8 cellular contexts compared by ENCODE assay signal in the genomic region with DNA sequence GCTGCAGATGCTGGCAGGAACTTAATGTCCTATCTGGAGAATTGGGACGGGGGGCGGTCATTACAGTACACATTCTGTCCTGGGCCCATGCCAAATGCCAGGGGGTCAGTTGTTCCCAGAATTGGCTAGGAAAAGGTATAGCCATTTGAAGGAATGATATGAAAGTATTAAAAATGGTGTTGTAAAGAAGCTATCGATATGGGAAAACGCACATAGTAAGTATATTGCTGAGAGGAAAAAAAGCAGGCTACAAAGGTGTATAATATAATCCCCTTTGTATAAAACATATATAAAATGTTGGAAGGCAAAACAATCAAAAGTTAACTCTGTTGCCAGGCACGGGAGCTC. TPM values are rescaled to one million over a fixed set of nuclear protein-coding genes. Genes with fewer than 3 reads are reported as not detected.
A peak's percentile ranks its signal among the peaks of the same experiment; 100 is the strongest.
DNase-seq lines count a peak whose midpoint lies in the region; ATAC-seq and TF ChIP-seq lines count a peak whose summit lies in the region.

No MANE protein-coding gene starts in this region.

- TF ChIP-seq POLR2A in ovary (IDR thresholded peaks at IDR 0.05), result no peak

- POLR2A ChIA-PET in CD8-positive, alpha-beta T cell (lab: Charles Lee), result interaction anchor here (1.0 to 3.0 kb wide), 4 partner anchors 9 to 149 kb away, joined by 3 to 34 read pairs (median 6); partner anchors contain the start of genes HINT2 and TPM2

- no peak for TF ChIP-seq EP300 in ovary (IDR thresholded peaks at IDR 0.05)

- TF ChIP-seq CTCF in CD8-positive, alpha-beta T cell (IDR thresholded peaks at IDR 0.05), result no peak
- TF ChIP-seq CTCF in OCI-LY1 (IDR thresholded peaks at IDR 0.05; ENCODE audit: low read length), result 0 out of 2 replicates have a peak, but pooled peaks have one; percentile 5
- TF ChIP-seq CTCF in epithelial cell of esophagus (IDR thresholded peaks at IDR 0.05; ENCODE audit: insufficient read depth, low read depth, low read length, missing control alignments), result no peak
- no peak for TF ChIP-seq CTCF in ovary (IDR thresholded peaks at IDR 0.05)

- H3K27me3 Mint-ChIP-seq in CD8-positive, alpha-beta T cell (ENCODE audit: low read depth), result no peaks in the 10 kb centered on the region

- H3K9me2 ChIP-seq in OCI-LY1 (ENCODE audit: low read depth, low read length), result no peaks in the 10 kb centered on the region

- no peaks in the 10 kb centered on the region for H3K9me3 ChIP-seq in CD8-positive, alpha-beta T cell (ENCODE audit: low read length)
- H3K9me3 ChIP-seq in OCI-LY1 (ENCODE audit: low read length) (no peaks in the 10 kb centered on the region), ovary (no peaks in the 10 kb centered on the region)

- H3K4me1 Mint-ChIP-seq in CD8-positive, alpha-beta T cell (ENCODE audit: low read depth), result peaks cover 46% of the 10 kb centered on the region

- peaks cover 12% of the 10 kb centered on the region for H3K36me3 Mint-ChIP-seq in CD8-positive, alpha-beta T cell

- intact Hi-C loops in CD8-positive, alpha-beta T cell (cut with DNase I, micrococcal nuclease), result loop anchor here in 1 of 2 experiments (1.0 kb wide), 1 partner anchor 8 kb away; no protein-coding TSS in a partner anchor
- intact Hi-C loops in ovary (cut with DNase I), result no loop called here

- H3F3A ChIP-seq in OCI-LY1 (ENCODE audit: insufficient read depth, low read length), result no peaks in the 10 kb centered on the region

- no peaks in the 10 kb centered on the region for H3K27me3 ChIP-seq in CD8-positive, alpha-beta T cell (ENCODE audit: insufficient read depth, low read length)
- H3K27me3 ChIP-seq in OCI-LY1 (ENCODE audit: insufficient read depth, low read length) (no peaks in the 10 kb centered on the region), ovary (no peaks in the 10 kb centered on the region)

- H3K27ac ChIP-seq in CD8-positive, alpha-beta T cell (ENCODE audit: low read depth, low read length), result no peak overlapping the region
- H3K27ac ChIP-seq in OCI-LY1 (ENCODE audit: low read depth, low read length, poor library complexity, severe bottlenecking) (peak overlapping the region; percentile 85), ovary (peak overlapping the region in 1 of 2 donors; percentile 24)

- H3K4me1 ChIP-seq in CD8-positive, alpha-beta T cell (ENCODE audit: insufficient read depth, low read length), result peaks cover 37% of the 10 kb centered on the region
- H3K4me1 ChIP-seq in OCI-LY1 (ENCODE audit: insufficient read depth, low read length, severe bottlenecking) (peaks cover 45% of the 10 kb centered on the region), ovary (ENCODE audit: insufficient read depth) (no peaks in the 10 kb centered on the region)

- H3K4me3 Mint-ChIP-seq in CD8-positive, alpha-beta T cell, result peak overlapping the region; percentile 82

- H3K9ac ChIP-seq in OCI-LY1 (ENCODE audit: low read length), result peak overlapping the region; percentile 91

- H3K9me3 Mint-ChIP-seq in CD8-positive, alpha-beta T cell, result no peaks in the 10 kb centered on the region

- H2AFZ ChIP-seq in OCI-LY1 (ENCODE audit: low read length), result no peak overlapping the region

- DNase-seq in CD8-positive, alpha-beta T cell, result no peak
- DNase-seq in epithelial cell of esophagus (ENCODE audit: low read depth) (no peak), ovary (no peak), T1000 (lab: John Stamatoyannopoulos, UW) (no peak), EL (no peak)

- no peak for ATAC-seq in CD8-positive, alpha-beta T cell
- ATAC-seq in HG03571 (IDR thresholded peaks at IDR 0.05; ENCODE audit: unreplicated experiment) (no peak), HG03342 (IDR thresholded peaks at IDR 0.05; ENCODE audit: unreplicated experiment) (no peak)

- WGBS in ovary, 3 donors, result 13 to 22% (median 19%) methylated on average over 5 of the region's 5 CpGs

- H3K79me2 ChIP-seq in OCI-LY1 (ENCODE audit: insufficient read depth, low read length), result no peaks in the 10 kb centered on the region

- H3K36me3 ChIP-seq in CD8-positive, alpha-beta T cell (ENCODE audit: insufficient read depth, low read length), result peaks cover under 1% of the 10 kb centered on the region
- H3K36me3 ChIP-seq in OCI-LY1 (ENCODE audit: insufficient read depth, low read length), result peaks cover 28% of the 10 kb centered on the region; the same call in 1 of the 2 replicates
- no peaks in the 10 kb centered on the region for H3K36me3 ChIP-seq in ovary

- H3K4me2 ChIP-seq in OCI-LY1 (ENCODE audit: low read length), result peak overlapping the region; percentile 71

- H4K20me1 ChIP-seq in OCI-LY1 (ENCODE audit: insufficient read depth, low read length), result no peaks in the 10 kb centered on the region

- H3K27ac Mint-ChIP-seq in CD8-positive, alpha-beta T cell, result peak overlapping the region; percentile 82

- CTCF ChIA-PET in CD8-positive, alpha-beta T cell (lab: Charles Lee), result interaction anchor here (0.9 to 14.4 kb wide), 10 partner anchors 9 to 159 kb away, joined by 3 to 193 read pairs (median 4); partner anchors contain the start of genes TLN1 and TPM2

- H3K4me3 ChIP-seq in CD8-positive, alpha-beta T cell (ENCODE audit: low read depth, low read length), result peak overlapping the region; percentile 77
- H3K4me3 ChIP-seq in OCI-LY1 (ENCODE audit: low read depth, low read length, poor library complexity, severe bottlenecking), result peak overlapping the region; percentile 74
- H3K4me3 ChIP-seq in epithelial cell of esophagus (ENCODE audit: low read length), result peak overlapping the region; percentile 66
- H3K4me3 ChIP-seq in ovary, result peak overlapping the region; percentile 45

RNA-seq across cellular contexts. Expression of gene ARHGEF39, which starts 0.5 kb away (rescaled TPM):
- total RNA-seq in CD8-positive, alpha-beta T cell, result under 1 TPM; 0.25 to 0.35 TPM
- total RNA-seq in ovary, result 1 to 10 TPM in 2 of 7 donors, under 1 TPM in 5; 0.17 to 1.4 (median 0.58) TPM
- under 1 TPM; 0.17 to 0.52 TPM for polyA plus RNA-seq in ovary

RNA-seq across cellular contexts. Expression of gene CCDC107, which starts 7.4 kb away (rescaled TPM):
- 1 to 10 TPM; 7.4 to 9.1 TPM for total RNA-seq in CD8-positive, alpha-beta T cell
- 10 to 100 TPM; 14.6 to 29.8 (median 19.1) TPM for total RNA-seq in ovary
- 10 to 100 TPM; 15.0 to 17.8 TPM for polyA plus RNA-seq in ovary

RNA-seq across cellular contexts. Expression of gene RMRP, which starts 7.6 kb away (rescaled TPM):
- total RNA-seq in CD8-positive, alpha-beta T cell, result over 10,000 TPM; 22,073 to 26,359 TPM
- total RNA-seq in ovary, result over 10,000 TPM in 5 of 7 donors, 1,000 to 10,000 TPM in 2; 3,031 to 27,726 (median 15,130) TPM
- polyA plus RNA-seq in ovary, result 100 to 1,000 TPM in 1 of 2 donors, not detected in 1; 126 TPM

RNA-seq across cellular contexts. Expression of gene CA9, which starts 8.3 kb away (rescaled TPM):
- total RNA-seq in CD8-positive, alpha-beta T cell, result not detected
- 10 to 100 TPM in 1 of 7 donors, 1 to 10 TPM in 4, under 1 TPM in 1, not detected in 1; 0.37 to 19.5 (median 1.4) TPM for total RNA-seq in ovary
- polyA plus RNA-seq in ovary, result under 1 TPM; 0.38 to 0.42 TPM

RNA-seq across cellular contexts. Expression of gene SIT1, which starts 14.7 kb away (rescaled TPM):
- 10 to 100 TPM; 11.0 to 11.6 TPM for total RNA-seq in CD8-positive, alpha-beta T cell
- total RNA-seq in ovary, result under 1 TPM in 4 of 7 donors, not detected in 3; 0.20 to 0.72 (median 0.56) TPM
- polyA plus RNA-seq in ovary, result under 1 TPM; 0.29 to 0.82 TPM
